Comparison of ENCODE assay signal across 1 cellular context in genomic region chr3:60756636-60757035, GRCh38.
TF ChIP-seq lines count a peak whose summit lies in the region.

No MANE protein-coding gene starts in this region.

TF ChIP-seq in H1, 55 proteins besides CTCF, POLR2A, EP300 and RAD21:
- TF ChIP-seq GTF2F1 (IDR thresholded peaks at IDR 0.05; ENCODE audit: borderline replicate concordance, low read depth, low read length) = no peak
- no peak for TF ChIP-seq CHD7 (IDR thresholded peaks at IDR 0.05; ENCODE audit: insufficient replicate concordance, low read length)
- TF ChIP-seq MAX (IDR thresholded peaks at IDR 0.05) = no peak
- TF ChIP-seq RNF2 (IDR thresholded peaks at IDR 0.05; ENCODE audit: borderline replicate concordance, low read depth, low read length, missing control alignments, poor library complexity, severe bottlenecking) = no peak
- no peak for TF ChIP-seq MAFK (IDR thresholded peaks at IDR 0.05; ENCODE audit: low read depth, low read length)
- no peak for TF ChIP-seq POU5F1 (IDR thresholded peaks at IDR 0.05; ENCODE audit: low read depth, low read length)
- TF ChIP-seq HDAC6 (IDR thresholded peaks at IDR 0.05; ENCODE audit: low read depth, low read length) = no peak
- no peak for TF ChIP-seq SAP30 (IDR thresholded peaks at IDR 0.05; ENCODE audit: insufficient read depth, insufficient replicate concordance, low read length)
- no peak for TF ChIP-seq RFX5 (IDR thresholded peaks at IDR 0.05; ENCODE audit: borderline replicate concordance, low read depth, low read length)
- no peak for TF ChIP-seq E2F6 (IDR thresholded peaks at IDR 0.05)
- TF ChIP-seq, protein P1, sequence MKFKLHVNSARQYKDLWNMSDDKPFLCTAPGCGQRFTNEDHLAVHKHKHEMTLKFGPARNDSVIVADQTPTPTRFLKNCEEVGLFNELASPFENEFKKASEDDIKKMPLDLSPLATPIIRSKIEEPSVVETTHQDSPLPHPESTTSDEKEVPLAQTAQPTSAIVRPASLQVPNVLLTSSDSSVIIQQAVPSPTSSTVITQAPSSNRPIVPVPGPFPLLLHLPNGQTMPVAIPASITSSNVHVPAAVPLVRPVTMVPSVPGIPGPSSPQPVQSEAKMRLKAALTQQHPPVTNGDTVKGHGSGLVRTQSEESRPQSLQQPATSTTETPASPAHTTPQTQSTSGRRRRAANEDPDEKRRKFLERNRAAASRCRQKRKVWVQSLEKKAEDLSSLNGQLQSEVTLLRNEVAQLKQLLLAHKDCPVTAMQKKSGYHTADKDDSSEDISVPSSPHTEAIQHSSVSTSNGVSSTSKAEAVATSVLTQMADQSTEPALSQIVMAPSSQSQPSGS (IDR thresholded peaks at IDR 0.05; ENCODE audit: low read length) = no peak
- no peak for TF ChIP-seq TBP (IDR thresholded peaks at IDR 0.05; ENCODE audit: low read depth, low read length)
TF ChIP-seq in H1: peak in this region for 0.
